10 cellular contexts compared by ENCODE assay signal in genomic region chr19:10107817-10108367, GRCh38. TPM values are rescaled to one million over a fixed set of nuclear protein-coding genes. Genes with fewer than 3 reads are reported as not detected.
DNase-seq lines count a peak whose midpoint lies in the region; TF ChIP-seq lines count a peak whose summit lies in the region.
"Had no signal": no experiment of that assay in that cellular context is flagged by ENCODE, and none has a peak within 500 bp of the region (broad histone marks: within the 10 kb centered on the region; RNA-seq: fewer than 3 reads in every experiment).

No MANE protein-coding gene starts in this region.

- H3K9ac ChIP-seq in endodermal cell (ENCODE audit: extremely low read depth, low read length, poor library complexity, severe bottlenecking), result no peak overlapping the region

- no peak for DNase-seq in CD4-positive, alpha-beta memory T cell
- DNase-seq in endodermal cell, result no peak
- DNase-seq in Ammon's horn (ENCODE audit: low spot score), result no peak
- no peak for DNase-seq in NCI-H1092 (lab: John Stamatoyannopoulos, UW)
- DNase-seq in NCI-H226, result no peak
- DNase-seq: DMS79 treated with DMSO at 0.1 percent for 48 hours, left cardiac atrium, NCI-H1105 treated with DMSO at 0.1 percent for 48 hours had no signal

- POLR2A ChIA-PET in CD4-positive, alpha-beta memory T cell (lab: Charles Lee; ENCODE audit: partially characterized antibody), result interaction anchor here (0.9 to 10.9 kb wide), 6 partner anchors 8 to 86 kb away, joined by 3 to 172 read pairs (median 6); partner anchors contain the start of genes EIF3G and P2RY11

- intact Hi-C loops in CD4-positive, alpha-beta memory T cell (cut with micrococcal nuclease), result loop anchor here (2.0 to 10.0 kb wide), 3 partner anchors 35 to 297 kb away; partner anchors contain the start of genes CDC37 and RAVER1

- no peaks in the 10 kb centered on the region for H3K9me3 ChIP-seq in CD4-positive, alpha-beta memory T cell (ENCODE audit: control insufficient read depth in 1 of 2, low read length in 2 of 2)
- H3K9me3 ChIP-seq in KOPT-K1 (ENCODE audit: insufficient read depth, low read length, poor library complexity, severe bottlenecking) (no peaks in the 10 kb centered on the region), endodermal cell (ENCODE audit: control insufficient read depth, low read length) (no peaks in the 10 kb centered on the region)

- H3K4me3 Mint-ChIP-seq in CD4-positive, alpha-beta memory T cell, result peak overlapping the region in 7 of 8 donors; percentile 21 to 92 (median 87)
- peak overlapping the region; percentile 82 for H3K4me3 Mint-ChIP-seq in endodermal cell

- H3K27ac ChIP-seq in CD4-positive, alpha-beta memory T cell (ENCODE audit: low read depth, low read length), result peak overlapping the region; percentile 89
- peak overlapping the region; percentile 99 for H3K27ac ChIP-seq in KOPT-K1 (ENCODE audit: low read depth, low read length, poor library complexity, severe bottlenecking)
- H3K27ac ChIP-seq in endodermal cell (ENCODE audit: low read depth, low read length), result no peak overlapping the region

- peak overlapping the region in 6 of 7 donors; percentile 48 to 100 (median 97) for H3K27ac Mint-ChIP-seq in CD4-positive, alpha-beta memory T cell
- no peak overlapping the region for H3K27ac Mint-ChIP-seq in endodermal cell

- CTCF ChIA-PET in CD4-positive, alpha-beta memory T cell (lab: Charles Lee; ENCODE audit: partially characterized antibody), result interaction anchor here (0.8 to 4.1 kb wide), 5 partner anchors 10 to 176 kb away, joined by 3 to 26 read pairs (median 6); no protein-coding TSS in a partner anchor

- peaks cover 0 to under 1% (median 0%) of the 10 kb centered on the region in 8 donors for H3K9me3 Mint-ChIP-seq in CD4-positive, alpha-beta memory T cell
- H3K9me3 Mint-ChIP-seq in endodermal cell, result no peaks in the 10 kb centered on the region

- H3K27me3 ChIP-seq in CD4-positive, alpha-beta memory T cell (ENCODE audit: insufficient read depth, low read length), result no peaks in the 10 kb centered on the region
- H3K27me3 ChIP-seq in endodermal cell (ENCODE audit: control insufficient read depth, insufficient read depth, low read length, poor library complexity, severe bottlenecking), result no peaks in the 10 kb centered on the region

- peaks cover 21 to 47% of the 10 kb centered on the region in 2 donors for H3K36me3 Mint-ChIP-seq in CD4-positive, alpha-beta memory T cell
- peaks cover 43% of the 10 kb centered on the region for H3K36me3 Mint-ChIP-seq in endodermal cell (ENCODE audit: low read depth)

- H3K36me3 ChIP-seq in CD4-positive, alpha-beta memory T cell (ENCODE audit: insufficient read depth, low read length), result peaks cover 38% of the 10 kb centered on the region
- H3K36me3 ChIP-seq in KOPT-K1 (ENCODE audit: insufficient read depth, low read length) (peaks cover 59% of the 10 kb centered on the region), endodermal cell (ENCODE audit: control insufficient read depth, insufficient read depth, low read length) (peaks cover 44% of the 10 kb centered on the region)

- H3K4me1 Mint-ChIP-seq in CD4-positive, alpha-beta memory T cell, result peaks cover 43 to 86% (median 62%) of the 10 kb centered on the region in 4 donors
- H3K4me1 Mint-ChIP-seq in endodermal cell, result peaks cover 7% of the 10 kb centered on the region

- 93 to 98% methylated on average over 5 to 14 of the region's 14 CpGs for WGBS in endodermal cell (ENCODE audit: insufficient coverage in 1 of 2, insufficient read length in 1 of 2), 2 experiments

- H3K27me3 Mint-ChIP-seq in CD4-positive, alpha-beta memory T cell, result no peaks in the 10 kb centered on the region
- peaks cover 2% of the 10 kb centered on the region for H3K27me3 Mint-ChIP-seq in endodermal cell (ENCODE audit: insufficient read depth)

- H3K4me1 ChIP-seq in CD4-positive, alpha-beta memory T cell (ENCODE audit: insufficient read depth, low read length), result peaks cover 80% of the 10 kb centered on the region
- H3K4me1 ChIP-seq in endodermal cell (ENCODE audit: control insufficient read depth, insufficient read depth, low read length), result peaks cover 3% of the 10 kb centered on the region

- no peak overlapping the region for H3K4me3 ChIP-seq in CD4-positive, alpha-beta memory T cell (ENCODE audit: low read length in 2 of 2)
- H3K4me3 ChIP-seq in endodermal cell (ENCODE audit: low read length), result no peak overlapping the region

- TF ChIP-seq CTCF in endodermal cell (conservative IDR thresholded peaks at IDR 0.05), result no peak

RNA-seq across cellular contexts. Expression of gene PPAN, which starts 1.7 kb away (rescaled TPM):
- total RNA-seq in CD4-positive, alpha-beta memory T cell, result 100 to 1,000 TPM in 1 of 2 experiments, 10 to 100 TPM in 1; 92.5 to 102 TPM
- 10 to 100 TPM; 14.5 to 51.1 TPM for polyA plus RNA-seq in CD4-positive, alpha-beta memory T cell
- 10 to 100 TPM; 40.3 to 54.0 TPM for total RNA-seq in endodermal cell
- 31.6 TPM for polyA plus RNA-seq in endodermal cell (2013, experiment 1 of 2)
- polyA plus RNA-seq in endodermal cell (2013, experiment 2 of 2), result 28.0 TPM

RNA-seq across cellular contexts. Expression of gene P2RY11, which starts 3.6 kb away (rescaled TPM):
- total RNA-seq in CD4-positive, alpha-beta memory T cell, result 10 to 100 TPM; 42.6 to 49.7 TPM
- polyA plus RNA-seq in CD4-positive, alpha-beta memory T cell, result 1 to 10 TPM in 1 of 2 donors, under 1 TPM in 1; 0.24 to 4.7 TPM
- total RNA-seq in endodermal cell, result 10 to 100 TPM in 1 of 2 donors, 1 to 10 TPM in 1; 9.0 to 14.8 TPM
- polyA plus RNA-seq in endodermal cell (2013, experiment 1 of 2), result 6.3 TPM
- polyA plus RNA-seq in endodermal cell (2013, experiment 2 of 2), result 5.1 TPM

RNA-seq across cellular contexts. Expression of gene ANGPTL6, which starts 5.4 kb away (rescaled TPM):
- total RNA-seq in CD4-positive, alpha-beta memory T cell, result under 1 TPM; 0.52 to 0.83 TPM
- polyA plus RNA-seq in CD4-positive, alpha-beta memory T cell, result under 1 TPM; 0.19 to 0.29 TPM
- not detected for total RNA-seq in endodermal cell
- 0.14 TPM for polyA plus RNA-seq in endodermal cell (2013, experiment 1 of 2)
- polyA plus RNA-seq in endodermal cell (2013, experiment 2 of 2), result 0.29 TPM
- total RNA-seq: endothelial cell of umbilical vein had no signal

RNA-seq across cellular contexts. Expression of gene EIF3G, which starts 11.8 kb away (rescaled TPM):
- total RNA-seq in CD4-positive, alpha-beta memory T cell, result 100 to 1,000 TPM; 306 to 315 TPM
- 100 to 1,000 TPM; 226 to 239 TPM for polyA plus RNA-seq in CD4-positive, alpha-beta memory T cell
- 100 to 1,000 TPM; 216 to 257 TPM for total RNA-seq in endodermal cell
- polyA plus RNA-seq in endodermal cell (2013, experiment 1 of 2), result 179 TPM
- polyA plus RNA-seq in endodermal cell (2013, experiment 2 of 2), result 159 TPM

RNA-seq across cellular contexts. Expression of gene SHFL, which starts 21.8 kb away (rescaled TPM):
- total RNA-seq in CD4-positive, alpha-beta memory T cell, result 100 to 1,000 TPM; 112 TPM
- polyA plus RNA-seq in CD4-positive, alpha-beta memory T cell, result 10 to 100 TPM; 25.7 to 58.2 TPM
- total RNA-seq in endodermal cell, result 10 to 100 TPM in 1 of 2 donors, 1 to 10 TPM in 1; 8.2 to 15.0 TPM
- 1.1 TPM for polyA plus RNA-seq in endodermal cell (2013, experiment 1 of 2)
- 1.4 TPM for polyA plus RNA-seq in endodermal cell (2013, experiment 2 of 2)
